22 cellular contexts compared by ENCODE assay signal in genomic region chr11:120648706-120649250, GRCh38.
"Had no signal": no experiment of that assay in that cellular context is flagged by ENCODE, and none has a peak within 500 bp of the region (broad histone marks: within the 10 kb centered on the region; RNA-seq: fewer than 3 reads in every experiment).

No MANE protein-coding gene starts in this region.

- H3K4me1 Mint-ChIP-seq: activated CD4-positive, alpha-beta T cell treated with anti-CD3 and anti-CD28 coated beads, Interleukin-2, amount 10 ng/mL, durations not matched to agents 24 days and 14 days; activated naive CD8-positive, alpha-beta T cell treated with anti-CD3 and anti-CD28 coated beads, Interleukin-2, amount 10 ng/mL, durations not matched to agents 7 days and 5 days; memory B cell; naive B cell had no signal

- H3K27ac ChIP-seq: cardiac muscle cell, esophagus muscularis mucosa, heart right ventricle, psoas muscle, suprapubic skin had no signal

- H3K4me3 Mint-ChIP-seq: activated CD4-positive, alpha-beta T cell treated with anti-CD3 and anti-CD28 coated beads, Interleukin-2, amount 10 ng/mL, durations not matched to agents 24 days and 14 days; activated CD8-positive, alpha-beta T cell treated with anti-CD3 and anti-CD28 coated beads, Interleukin-2, amount 10 ng/mL, durations not matched to agents 7 days and 5 days; activated naive CD8-positive, alpha-beta T cell treated with anti-CD3 and anti-CD28 coated beads, Interleukin-2, amount 10 ng/mL, durations not matched to agents 7 days and 5 days; activated T-cell treated with anti-CD3 and anti-CD28 coated beads, Interleukin-2, amount 50 U/mL, for 24 hours; memory B cell; naive B cell; stimulated activated naive CD8-positive, alpha-beta T cell treated with anti-CD3 and anti-CD28 coated beads, Interleukin-15, Interleukin-2, amounts not matched to agents 100 ng/mL and 50 ng/mL, for 24 hours; type B pancreatic cell had no signal

- ATAC-seq: activated CD8-positive, alpha-beta T cell treated with anti-CD3 and anti-CD28 coated beads, Interleukin-2, amount 10 ng/mL, durations not matched to agents 7 days and 5 days; left ventricle myocardium superior; mucosa of descending colon; psoas muscle had no signal

- H3K4me3 ChIP-seq: cardiac muscle cell, esophagus muscularis mucosa, heart right ventricle, mucosa of descending colon, psoas muscle, suprapubic skin had no signal

- H3K9me3 Mint-ChIP-seq: activated CD4-positive, alpha-beta T cell treated with anti-CD3 and anti-CD28 coated beads, Interleukin-2, amount 10 ng/mL, durations not matched to agents 24 days and 14 days; activated naive CD8-positive, alpha-beta T cell treated with anti-CD3 and anti-CD28 coated beads, Interleukin-2, amount 10 ng/mL, durations not matched to agents 7 days and 5 days; activated T-helper 2 cell treated with anti-CD3 and anti-CD28 coated beads, Interferon-gamma antibody, Interleukin-2, Interleukin-4, amounts not matched to agents 10 μg/mL and 5 μg/mL and 100 μg/mL, durations not matched to agents 14 hours and 24 hours and 36 hours; memory B cell; naive B cell; stimulated activated naive CD8-positive, alpha-beta T cell treated with anti-CD3 and anti-CD28 coated beads, Interleukin-15, Interleukin-2, amounts not matched to agents 100 ng/mL and 50 ng/mL, for 24 hours; type B pancreatic cell had no signal

- H3K27ac Mint-ChIP-seq: activated CD4-positive, alpha-beta T cell treated with anti-CD3 and anti-CD28 coated beads, Interleukin-2, amount 10 ng/mL, durations not matched to agents 24 days and 14 days; activated CD8-positive, alpha-beta T cell treated with anti-CD3 and anti-CD28 coated beads, Interleukin-2, amount 10 ng/mL, durations not matched to agents 7 days and 5 days; activated naive CD8-positive, alpha-beta T cell treated with anti-CD3 and anti-CD28 coated beads, Interleukin-2, amount 10 ng/mL, durations not matched to agents 7 days and 5 days; activated T-cell treated with anti-CD3 and anti-CD28 coated beads, Interleukin-2, amount 50 U/mL, for 24 hours; activated T-helper 2 cell treated with anti-CD3 and anti-CD28 coated beads, Interferon-gamma antibody, Interleukin-2, Interleukin-4, amounts not matched to agents 10 μg/mL and 5 μg/mL and 100 μg/mL, durations not matched to agents 14 hours and 24 hours and 36 hours; memory B cell; naive B cell; stimulated activated naive CD8-positive, alpha-beta T cell treated with anti-CD3 and anti-CD28 coated beads, Interleukin-15, Interleukin-2, amounts not matched to agents 100 ng/mL and 50 ng/mL, for 24 hours; type B pancreatic cell had no signal

- H3K36me3 Mint-ChIP-seq: activated naive CD8-positive, alpha-beta T cell treated with anti-CD3 and anti-CD28 coated beads, Interleukin-2, amount 10 ng/mL, durations not matched to agents 7 days and 5 days; memory B cell; naive B cell; type B pancreatic cell had no signal

- H3K9me3 ChIP-seq: esophagus muscularis mucosa, heart right ventricle, mucosa of descending colon, psoas muscle, suprapubic skin had no signal

- DNase-seq: activated CD4-positive, alpha-beta T cell treated with anti-CD3 and anti-CD28 coated beads, Interleukin-2, amount 10 ng/mL, durations not matched to agents 24 days and 14 days; activated CD8-positive, alpha-beta T cell treated with anti-CD3 and anti-CD28 coated beads, Interleukin-2, amount 10 ng/mL, durations not matched to agents 7 days and 5 days; activated naive CD4-positive, alpha-beta T cell treated with Interleukin-2 at 50 U/mL for 16 hours; activated naive CD8-positive, alpha-beta T cell treated with anti-CD3 and anti-CD28 coated beads, Interleukin-2, amount 10 ng/mL, durations not matched to agents 7 days and 5 days; activated T-cell treated with anti-CD3 and anti-CD28 coated beads, Interleukin-2, amount 50 U/mL, for 24 hours; amygdala; dermis blood vessel endothelial cell; effector memory CD4-positive, alpha-beta T cell; heart right ventricle; left ventricle myocardium superior; mucosa of descending colon; naive B cell; psoas muscle; right cardiac atrium; T-helper 9 cell had no signal
